In the genomic region with DNA sequence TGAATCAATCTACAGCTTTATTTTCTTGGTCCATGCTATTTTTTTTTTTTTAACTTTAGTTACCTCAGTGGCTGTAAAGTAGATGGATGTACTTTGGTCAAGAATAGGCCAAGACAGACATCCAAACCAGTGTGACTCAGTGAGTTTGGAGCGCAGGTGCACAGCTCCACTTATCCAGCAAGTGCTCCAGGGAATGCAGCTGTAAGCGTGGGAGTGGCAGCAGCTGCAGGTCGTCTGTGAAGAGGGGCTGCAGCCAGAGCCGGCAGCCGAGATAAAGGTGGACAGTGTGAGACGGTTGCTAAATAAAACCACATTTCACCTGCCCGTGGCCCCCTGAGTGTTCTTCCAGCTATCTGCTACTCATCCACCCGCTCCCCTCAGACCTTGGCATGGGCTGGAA, we compare ENCODE assay signal across 27 cellular contexts.
"Had no signal": no experiment of that assay in that cellular context is flagged by ENCODE, and none has a peak within 500 bp of the region (broad histone marks: within the 10 kb centered on the region; RNA-seq: fewer than 3 reads in every experiment).

No MANE protein-coding gene starts in this region.

- H3K4me1 Mint-ChIP-seq: immature natural killer cell; memory B cell; natural killer cell; stimulated activated effector memory CD8-positive, alpha-beta T cell treated with anti-CD3 and anti-CD28 coated beads, Interleukin-12 subunit alpha, Interleukin-12 subunit beta, amount 100 ng/mL, for 72 hours had no signal

- DNase-seq: cortex of kidney; effector memory CD8-positive, alpha-beta T cell; erythroblast; esophagus squamous epithelium; foreskin melanocyte; glutamatergic neuron; heart right ventricle; hippocampal formation; immature natural killer cell; islet precursor cell; kidney glomerular epithelial cell; natural killer cell; occipital lobe; ovary; retina; small intestine; stimulated activated CD4-positive, alpha-beta T cell treated with anti-CD3 and anti-CD28 coated beads, Interleukin-1b, Interleukin-23, amount 100 ng/mL, for 48 hours; stimulated activated CD4-positive, alpha-beta T cell treated with anti-CD3 and anti-CD28 coated beads, Interleukin-4, amount 100 ng/mL, for 1 hour; stimulated activated naive CD4-positive, alpha-beta T cell treated with Interleukin-2 at 50 U/mL for 16 hours; stomach; thyroid gland had no signal

- H3K4me3 Mint-ChIP-seq: effector memory CD8-positive, alpha-beta T cell; immature natural killer cell; memory B cell; natural killer cell; stimulated activated effector memory CD8-positive, alpha-beta T cell treated with anti-CD3 and anti-CD28 coated beads, Interleukin-12 subunit alpha, Interleukin-12 subunit beta, amount 100 ng/mL, for 72 hours had no signal

- H3K4me3 ChIP-seq: esophagus squamous epithelium, heart right ventricle, lung, ovary, right lobe of liver, stomach, thyroid gland, vagina had no signal

- H3K36me3 Mint-ChIP-seq: immature natural killer cell; memory B cell; natural killer cell; stimulated activated effector memory CD8-positive, alpha-beta T cell treated with anti-CD3 and anti-CD28 coated beads, Interleukin-12 subunit alpha, Interleukin-12 subunit beta, amount 100 ng/mL, for 72 hours had no signal

- H3K27ac ChIP-seq: esophagus squamous epithelium, heart right ventricle, ovary, right lobe of liver, stomach, thyroid gland, vagina had no signal

- ATAC-seq: effector memory CD8-positive, alpha-beta T cell; heart right ventricle; stimulated activated effector memory CD8-positive, alpha-beta T cell treated with anti-CD3 and anti-CD28 coated beads, Interleukin-12 subunit alpha, Interleukin-12 subunit beta, amount 100 ng/mL, for 72 hours had no signal

- H3K27me3 Mint-ChIP-seq: effector memory CD8-positive, alpha-beta T cell; memory B cell had no signal

- H3K27ac Mint-ChIP-seq: effector memory CD8-positive, alpha-beta T cell; immature natural killer cell; memory B cell; natural killer cell; stimulated activated effector memory CD8-positive, alpha-beta T cell treated with anti-CD3 and anti-CD28 coated beads, Interleukin-12 subunit alpha, Interleukin-12 subunit beta, amount 100 ng/mL, for 72 hours had no signal

- H3K4me1 ChIP-seq: esophagus squamous epithelium, heart right ventricle, right lobe of liver, stomach, thyroid gland, vagina had no signal

- H3K36me3 ChIP-seq: esophagus squamous epithelium, heart right ventricle, ovary, right lobe of liver, stomach, thyroid gland, vagina had no signal

- H3K9me3 ChIP-seq: esophagus squamous epithelium, ovary, right lobe of liver, thyroid gland, vagina had no signal

- H3K27me3 ChIP-seq: esophagus squamous epithelium, ovary, right lobe of liver, stomach, thyroid gland, vagina had no signal

- FAIRE-seq: endometrium, small intestine had no signal
